Comparison of ENCODE assay signal across 14 cellular contexts in genomic region chr2:3422161-3422767, GRCh38. TPM values are rescaled to one million over a fixed set of nuclear protein-coding genes. Genes with fewer than 3 reads are reported as not detected.
DNase-seq lines count a peak whose midpoint lies in the region; ATAC-seq and TF ChIP-seq lines count a peak whose summit lies in the region.
"Had no signal": no experiment of that assay in that cellular context is flagged by ENCODE, and none has a peak within 500 bp of the region (broad histone marks: within the 10 kb centered on the region; RNA-seq: fewer than 3 reads in every experiment).

No MANE protein-coding gene starts in this region.

- peak overlapping the region; percentile 18; the same call in 1 of the 2 replicates for H3K27ac ChIP-seq in DOHH2 (ENCODE audit: low read depth, low read length)
- H3K27ac ChIP-seq in gastroesophageal sphincter: no peak overlapping the region
- H3K27ac ChIP-seq: prostate gland had no signal

- H3K27me3 ChIP-seq in DOHH2 (ENCODE audit: control insufficient read depth, low read length) (no peaks in the 10 kb centered on the region), gastroesophageal sphincter (no peaks in the 10 kb centered on the region)

- no peak overlapping the region for H3K4me3 Mint-ChIP-seq in activated CD8-positive, alpha-beta T cell treated with anti-CD3 and anti-CD28 coated beads, Interleukin-2, amount 10 ng/mL, durations not matched to agents 7 days and 5 days

- no peaks in the 10 kb centered on the region for H3K9me3 Mint-ChIP-seq in activated CD8-positive, alpha-beta T cell treated with anti-CD3 and anti-CD28 coated beads, Interleukin-2, amount 10 ng/mL, durations not matched to agents 7 days and 5 days (ENCODE audit: insufficient read depth)

- peak; percentile 50 for ATAC-seq in GM19043 (IDR thresholded peaks at IDR 0.05; ENCODE audit: low read depth, unreplicated experiment)
- peak; percentile 48 for ATAC-seq in HG02884 (IDR thresholded peaks at IDR 0.05; ENCODE audit: unreplicated experiment)
- no peak for ATAC-seq in activated CD8-positive, alpha-beta T cell treated with anti-CD3 and anti-CD28 coated beads, Interleukin-2, amount 10 ng/mL, durations not matched to agents 7 days and 5 days
- ATAC-seq in gastroesophageal sphincter: no peak

- no peaks in the 10 kb centered on the region for H3K9me2 ChIP-seq in DOHH2 (replicated peaks; ENCODE audit: control insufficient read depth, low read length)

- peaks cover 54% of the 10 kb centered on the region for H3K36me3 ChIP-seq in DOHH2 (ENCODE audit: control insufficient read depth, low read length)
- H3K36me3 ChIP-seq in gastroesophageal sphincter: peaks cover 0 to 78% of the 10 kb centered on the region in 2 donors
- H3K36me3 ChIP-seq: prostate gland had no signal

- H4K20me1 ChIP-seq in DOHH2 (ENCODE audit: control insufficient read depth, insufficient read depth, low read depth, low read length): no peaks in the 10 kb centered on the region

- DNase-seq in activated CD8-positive, alpha-beta T cell treated with anti-CD3 and anti-CD28 coated beads, Interleukin-2, amount 10 ng/mL, durations not matched to agents 7 days and 5 days: no peak
- DNase-seq in globus pallidus (ENCODE audit: low spot score): no peak
- no peak for DNase-seq in HPDE6-E6E7 (ENCODE audit: extremely low spot score)
- DNase-seq in NCI-H2196 (lab: John Stamatoyannopoulos, UW; ENCODE audit: unreplicated experiment): no peak
- DNase-seq: activated T-cell treated with anti-CD3 and anti-CD28 coated beads, Interleukin-2, amount 50 U/mL, for 48 hours; anterior cingulate cortex; midbrain; NCI-H1694; stimulated activated naive CD4-positive, alpha-beta T cell had no signal

- H3K9me3 ChIP-seq in DOHH2 (ENCODE audit: control insufficient read depth, insufficient read depth, low read length) (no peaks in the 10 kb centered on the region), gastroesophageal sphincter (no peaks in the 10 kb centered on the region)
- H3K9me3 ChIP-seq: prostate gland had no signal

- POLR2A ChIA-PET in activated CD8-positive, alpha-beta T cell treated with anti-CD3 and anti-CD28 coated beads, Interleukin-2, amount 10 ng/mL, durations not matched to agents 7 days and 5 days (lab: Charles Lee): no interaction called here

- H3F3A ChIP-seq in DOHH2 (ENCODE audit: control insufficient read depth, insufficient read depth): no peaks in the 10 kb centered on the region

- H3K4me1 ChIP-seq in DOHH2 (ENCODE audit: control insufficient read depth, low read length): peaks cover 32% of the 10 kb centered on the region
- H3K4me1 ChIP-seq in gastroesophageal sphincter: peaks cover 0 to 34% (median 0%) of the 10 kb centered on the region in 3 donors
- H3K4me1 ChIP-seq: prostate gland had no signal

- TF ChIP-seq POLR2A in gastroesophageal sphincter (IDR thresholded peaks at IDR 0.05): no peak

- CTCF ChIA-PET in activated CD8-positive, alpha-beta T cell treated with anti-CD3 and anti-CD28 coated beads, Interleukin-2, amount 10 ng/mL, durations not matched to agents 7 days and 5 days (lab: Charles Lee): interaction anchor here (1.2 to 3.4 kb wide), 7 partner anchors 9 to 230 kb away, joined by 3 to 27 read pairs (median 21); partner anchors contain the start of genes EIPR1 and TRAPPC12

- no peak for TF ChIP-seq EP300 in gastroesophageal sphincter (IDR thresholded peaks at IDR 0.05)

- TF ChIP-seq CTCF in DOHH2 (IDR thresholded peaks at IDR 0.05; ENCODE audit: low read depth, low read length, poor library complexity, severe bottlenecking): no peak
- TF ChIP-seq CTCF in gastroesophageal sphincter (IDR thresholded peaks at IDR 0.05): no peak

- peak overlapping the region; percentile 9; the same call in 1 of the 2 replicates for H3K4me2 ChIP-seq in DOHH2 (ENCODE audit: low read length)

- peaks cover 17% of the 10 kb centered on the region for H3K36me3 Mint-ChIP-seq in activated CD8-positive, alpha-beta T cell treated with anti-CD3 and anti-CD28 coated beads, Interleukin-2, amount 10 ng/mL, durations not matched to agents 7 days and 5 days (ENCODE audit: low read depth)

- no peaks in the 10 kb centered on the region for H3K27me3 Mint-ChIP-seq in activated CD8-positive, alpha-beta T cell treated with anti-CD3 and anti-CD28 coated beads, Interleukin-2, amount 10 ng/mL, durations not matched to agents 7 days and 5 days (ENCODE audit: low read depth)

- 75 to 91% methylated on average over 10 to 14 of the region's 16 CpGs for whole genome bisulfite sequencing in gastroesophageal sphincter (ENCODE audit: low coverage in 1 of 2), 2 donors

- peak overlapping the region; percentile 8 for H3K27ac Mint-ChIP-seq in activated CD8-positive, alpha-beta T cell treated with anti-CD3 and anti-CD28 coated beads, Interleukin-2, amount 10 ng/mL, durations not matched to agents 7 days and 5 days

- H3K4me3 ChIP-seq in DOHH2 (ENCODE audit: low read length): no peak overlapping the region
- H3K4me3 ChIP-seq in gastroesophageal sphincter: no peak overlapping the region
- H3K4me3 ChIP-seq: prostate gland had no signal

- no peaks in the 10 kb centered on the region for H3K4me1 Mint-ChIP-seq in activated CD8-positive, alpha-beta T cell treated with anti-CD3 and anti-CD28 coated beads, Interleukin-2, amount 10 ng/mL, durations not matched to agents 7 days and 5 days (ENCODE audit: low read depth)

- H3K79me2 ChIP-seq in DOHH2 (ENCODE audit: control insufficient read depth, low read length): no peaks in the 10 kb centered on the region

RNA-seq across cellular contexts. Expression of gene TRAPPC12, which starts 42.8 kb away (rescaled TPM):
- 10 to 100 TPM; 86.2 to 88.4 TPM for total RNA-seq in activated CD8-positive, alpha-beta T cell treated with anti-CD3 and anti-CD28 coated beads, Interleukin-2, amount 10 ng/mL, durations not matched to agents 7 days and 5 days
- 10 to 100 TPM; 52.2 to 90.7 (median 77.6) TPM for total RNA-seq in gastroesophageal sphincter

RNA-seq across cellular contexts. Expression of gene EIPR1, which starts 44.6 kb away (rescaled TPM):
- total RNA-seq in activated CD8-positive, alpha-beta T cell treated with anti-CD3 and anti-CD28 coated beads, Interleukin-2, amount 10 ng/mL, durations not matched to agents 7 days and 5 days: 10 to 100 TPM; 38.9 to 41.4 TPM
- 10 to 100 TPM; 11.3 to 26.8 (median 22.2) TPM for total RNA-seq in gastroesophageal sphincter

Comparison
In these comparisons a context has a peak if more than half of its experiments do, and no peak if none do; other contexts are left out.
1. ATAC-seq: peak in GM19043 (single experiment) and HG02884 (single experiment); none in activated CD8-positive, alpha-beta T cell treated with anti-CD3 and anti-CD28 coated beads, Interleukin-2, amount 10 ng/mL, durations not matched to agents 7 days and 5 days (single experiment) and gastroesophageal sphincter (single experiment).